ENCODE assay signal across 11 cellular contexts in genomic region chr16:75211286-75211685, GRCh38. TPM values are rescaled to one million over a fixed set of nuclear protein-coding genes. Genes with fewer than 3 reads are reported as not detected.
"Had no signal": no experiment of that assay in that cellular context is flagged by ENCODE, and none has a peak within 500 bp of the region (broad histone marks: within the 10 kb centered on the region; RNA-seq: fewer than 3 reads in every experiment).

No MANE protein-coding gene starts in this region.

RNA-seq across cellular contexts. Expression of gene CTRB2, which starts 4.3 kb away (rescaled TPM):
- total RNA-seq: stomach, subcutaneous adipose tissue, suprapubic skin, temporal lobe, thyroid gland, transverse colon, ureter, urinary bladder, uterus, vagina had no signal

RNA-seq across cellular contexts. Expression of gene CTRB1, which starts 7.5 kb away (rescaled TPM):
- total RNA-seq: stomach, subcutaneous adipose tissue, suprapubic skin, temporal lobe, thyroid gland, transverse colon, upper lobe of right lung, ureter, urinary bladder, uterus, vagina had no signal
